Comparison of ENCODE assay signal across 8 cellular contexts in the genomic region with DNA sequence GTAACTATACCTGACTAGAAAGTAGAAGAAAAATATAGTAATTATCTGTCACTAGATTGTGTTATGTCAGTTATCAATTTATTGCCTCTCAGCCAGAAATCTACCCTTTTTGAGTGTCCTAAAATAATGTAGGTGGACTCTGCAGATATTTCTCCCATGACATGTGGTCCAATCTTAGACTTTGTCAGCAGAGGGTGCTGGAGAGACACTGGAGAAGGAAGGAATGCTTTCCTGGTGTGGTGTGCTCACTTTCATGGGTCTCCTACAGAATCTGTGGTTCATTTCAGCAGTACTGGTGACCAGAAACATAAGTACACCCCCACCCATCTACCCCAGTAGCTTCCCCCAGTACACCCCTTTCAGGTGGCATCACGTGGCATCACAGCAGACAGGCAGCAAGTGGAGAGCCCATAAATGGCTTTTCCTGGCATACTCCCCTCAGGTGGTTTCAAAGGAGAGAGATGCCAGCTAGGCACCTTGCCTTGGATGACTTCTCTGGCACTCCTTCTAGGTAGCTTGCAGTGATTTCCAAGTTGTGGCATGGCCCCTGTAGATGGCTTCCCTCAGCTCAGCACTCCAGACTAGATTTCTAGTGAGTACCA.
DNase-seq lines count a peak whose midpoint lies in the region; ATAC-seq and TF ChIP-seq lines count a peak whose summit lies in the region.

No MANE protein-coding gene starts in this region.

- H3K36me3 Mint-ChIP-seq in stimulated activated effector memory CD8-positive, alpha-beta T cell treated with anti-CD3 and anti-CD28 coated beads, Interleukin-12 subunit alpha, Interleukin-12 subunit beta, amount 100 ng/mL, for 72 hours = no peaks in the 10 kb centered on the region

- no peak overlapping the region for H2BK120ac ChIP-seq in mesenchymal stem cell (ENCODE audit: low read depth, low read length)

- no peak overlapping the region for H2BK12ac ChIP-seq in mesenchymal stem cell (ENCODE audit: low read length in 2 of 2)

- no peak overlapping the region for H4K8ac ChIP-seq in mesenchymal stem cell (ENCODE audit: low read length)

- no peak for TF ChIP-seq EP300 in suprapubic skin (IDR thresholded peaks at IDR 0.05)

- H3K4ac ChIP-seq in mesenchymal stem cell (ENCODE audit: low read depth in 1 of 2, low read length in 2 of 2) = no peak overlapping the region

- TF ChIP-seq POLR2A in suprapubic skin (IDR thresholded peaks at IDR 0.05) = no peak

- H2AFZ ChIP-seq in Karpas-422 (ENCODE audit: low read length) = no peak overlapping the region
- H2AFZ ChIP-seq in mesenchymal stem cell (ENCODE audit: low read depth, low read length) = no peak overlapping the region

- no peaks in the 10 kb centered on the region for H3K4me1 Mint-ChIP-seq in stimulated activated effector memory CD8-positive, alpha-beta T cell treated with anti-CD3 and anti-CD28 coated beads, Interleukin-12 subunit alpha, Interleukin-12 subunit beta, amount 100 ng/mL, for 72 hours

- no peaks in the 10 kb centered on the region for H3K79me1 ChIP-seq in mesenchymal stem cell (replicated peaks; ENCODE audit: low read length, poor library complexity, severe bottlenecking)

- no peak overlapping the region for H2AK5ac ChIP-seq in mesenchymal stem cell (ENCODE audit: low read length, severe bottlenecking)

- H2BK15ac ChIP-seq in mesenchymal stem cell (ENCODE audit: low read depth, poor library complexity, severe bottlenecking) = no peak overlapping the region

- H3K4me3 Mint-ChIP-seq in stimulated activated effector memory CD8-positive, alpha-beta T cell treated with anti-CD3 and anti-CD28 coated beads, Interleukin-12 subunit alpha, Interleukin-12 subunit beta, amount 100 ng/mL, for 72 hours = no peak overlapping the region

- H3K9me3 Mint-ChIP-seq in stimulated activated effector memory CD8-positive, alpha-beta T cell treated with anti-CD3 and anti-CD28 coated beads, Interleukin-12 subunit alpha, Interleukin-12 subunit beta, amount 100 ng/mL, for 72 hours = no peaks in the 10 kb centered on the region

- H3K4me3 ChIP-seq in Karpas-422 (ENCODE audit: low read length) (no peak overlapping the region), mesenchymal stem cell (ENCODE audit: insufficient read depth in 1 of 2, low read depth in 1 of 2, low read length in 2 of 2) (no peak overlapping the region), suprapubic skin (no peak overlapping the region)

- no peak overlapping the region for H3K23ac ChIP-seq in mesenchymal stem cell (ENCODE audit: low read length in 2 of 2)

- H4K20me1 ChIP-seq in Karpas-422 (ENCODE audit: insufficient read depth, low read depth, low read length) = no peaks in the 10 kb centered on the region

- in situ Hi-C loops in G401 (cut with HindIII; ENCODE audit: low sequenced_read_pairs) = no loop called here

- H2BK5ac ChIP-seq in mesenchymal stem cell (ENCODE audit: low read depth, low read length, poor library complexity, severe bottlenecking) = no peak overlapping the region

- no peaks in the 10 kb centered on the region for H3K36me3 ChIP-seq in Karpas-422 (ENCODE audit: insufficient read depth, low read length)
- H3K36me3 ChIP-seq in mesenchymal stem cell (ENCODE audit: control insufficient read depth in 1 of 2, insufficient read depth in 2 of 2, low read depth in 1 of 2, low read length in 2 of 2) = no peaks in the 10 kb centered on the region
- H3K36me3 ChIP-seq in suprapubic skin = no peaks in the 10 kb centered on the region

- WGBS in mesenchymal stem cell = 50% methylated on average over 1 of the region's 1 CpG
- 86% methylated on average over 1 of the region's 1 CpG for WGBS in suprapubic skin

- ATAC-seq in stimulated activated effector memory CD8-positive, alpha-beta T cell treated with anti-CD3 and anti-CD28 coated beads, Interleukin-12 subunit alpha, Interleukin-12 subunit beta, amount 100 ng/mL, for 72 hours = no peak

- H3K27me3 ChIP-seq in Karpas-422 (ENCODE audit: low read length) (peaks cover 2% of the 10 kb centered on the region; the same call in 1 of the 2 replicates), mesenchymal stem cell (ENCODE audit: control insufficient read depth in 1 of 2, insufficient read depth in 1 of 2, low read length in 2 of 2) (peaks cover 0 to 4% of the 10 kb centered on the region in 2 experiments), suprapubic skin (no peaks in the 10 kb centered on the region)

- H3K9ac ChIP-seq in Karpas-422 (ENCODE audit: low read length) (no peak overlapping the region), mesenchymal stem cell (ENCODE audit: low read length) (no peak overlapping the region)

- no peak overlapping the region for H3K18ac ChIP-seq in mesenchymal stem cell (ENCODE audit: low read depth in 1 of 2, low read length in 2 of 2)

- peak overlapping the region; percentile 70 for H4K91ac ChIP-seq in mesenchymal stem cell (ENCODE audit: low read length)

- no peaks in the 10 kb centered on the region for H3K79me2 ChIP-seq in Karpas-422 (ENCODE audit: low read length)

- no peaks in the 10 kb centered on the region for H3K9me2 ChIP-seq in Karpas-422 (replicated peaks; ENCODE audit: insufficient read depth, low read length)

- no peak overlapping the region for H3K4me2 ChIP-seq in Karpas-422 (ENCODE audit: low read depth, low read length, poor library complexity, severe bottlenecking)
- no peak overlapping the region for H3K4me2 ChIP-seq in mesenchymal stem cell (ENCODE audit: low read length, poor library complexity, severe bottlenecking)

- DNase-seq in G401 (ENCODE audit: low spot score) (peak; percentile 7), Karpas-422 (peak; percentile 55), amniotic epithelial cell (ENCODE audit: low read depth) (peak; percentile 33), mesenchymal stem cell (peak; percentile 45), suprapubic skin (ENCODE audit: low spot score in 2 of 2) (no peak), GM19240 (ENCODE audit: insufficient read length, low spot score) (no peak)
- no peak for DNase-seq in central memory CD4-positive, alpha-beta T cell
- DNase-seq in stimulated activated effector memory CD8-positive, alpha-beta T cell treated with anti-CD3 and anti-CD28 coated beads, Interleukin-12 subunit alpha, Interleukin-12 subunit beta, amount 100 ng/mL, for 72 hours (ENCODE audit: low spot score in 2 of 2) = no peak

- H3K4me1 ChIP-seq in Karpas-422 (ENCODE audit: low read length) (no peaks in the 10 kb centered on the region), mesenchymal stem cell (ENCODE audit: control insufficient read depth, insufficient read depth, low read depth, low read length) (no peaks in the 10 kb centered on the region), suprapubic skin (no peaks in the 10 kb centered on the region)

- H3K27ac ChIP-seq in Karpas-422 (ENCODE audit: low read length) (no peak overlapping the region), mesenchymal stem cell (ENCODE audit: low read length, poor library complexity, severe bottlenecking) (no peak overlapping the region), suprapubic skin (no peak overlapping the region)

- H3K14ac ChIP-seq in mesenchymal stem cell (ENCODE audit: low read length in 2 of 2) = no peak overlapping the region

- H3K9me3 ChIP-seq in Karpas-422 (ENCODE audit: low read length) = no peaks in the 10 kb centered on the region
- H3K9me3 ChIP-seq in mesenchymal stem cell (ENCODE audit: control insufficient read depth, low read length) = no peaks in the 10 kb centered on the region
- no peaks in the 10 kb centered on the region for H3K9me3 ChIP-seq in suprapubic skin

- no peak for TF ChIP-seq CTCF in suprapubic skin (IDR thresholded peaks at IDR 0.05)

- H3K27ac Mint-ChIP-seq in stimulated activated effector memory CD8-positive, alpha-beta T cell treated with anti-CD3 and anti-CD28 coated beads, Interleukin-12 subunit alpha, Interleukin-12 subunit beta, amount 100 ng/mL, for 72 hours = no peak overlapping the region

Comparison
In these comparisons a context has a peak if more than half of its experiments do, and no peak if none do; other contexts are left out.
1. DNase-seq: peak in G401 (single experiment), Karpas-422 (single experiment), amniotic epithelial cell (single experiment) and mesenchymal stem cell (single experiment); none in central memory CD4-positive, alpha-beta T cell (single experiment), stimulated activated effector memory CD8-positive, alpha-beta T cell treated with anti-CD3 and anti-CD28 coated beads, Interleukin-12 subunit alpha, Interleukin-12 subunit beta, amount 100 ng/mL, for 72 hours (0 of 2), suprapubic skin (0 of 2) and GM19240 (single experiment).